ENCODE assay signal across 8 cellular contexts in the genomic region with DNA sequence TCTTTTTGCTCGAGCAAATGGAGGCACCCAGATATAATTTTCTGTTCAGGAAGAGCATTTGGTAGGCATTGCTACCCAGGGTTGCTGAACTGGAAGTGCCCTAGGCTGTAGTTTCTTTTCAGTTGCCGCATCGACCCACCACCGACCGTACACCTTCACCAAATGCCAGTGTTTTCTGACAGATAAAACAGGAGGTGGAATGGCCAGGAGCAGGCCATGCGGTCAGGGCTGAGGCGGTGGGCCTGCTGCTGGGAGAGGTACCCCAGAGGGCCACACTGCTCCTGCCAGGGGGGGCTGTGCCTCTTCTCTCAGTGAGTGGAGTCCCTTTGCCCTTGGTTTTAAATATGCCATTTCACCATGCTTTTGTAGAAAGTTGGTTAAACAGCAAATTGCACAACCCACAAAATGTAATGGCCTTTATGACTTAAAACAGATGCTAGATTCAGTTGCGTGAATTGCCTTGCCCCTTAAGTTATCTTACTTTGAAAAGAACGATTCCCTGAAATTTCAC. TPM values are rescaled to one million over a fixed set of nuclear protein-coding genes. Genes with fewer than 3 reads are reported as not detected.
DNase-seq lines count a peak whose midpoint lies in the region; ATAC-seq and TF ChIP-seq lines count a peak whose summit lies in the region.

No MANE protein-coding gene starts in this region.

- no peaks in the 10 kb centered on the region for H3K9me3 Mint-ChIP-seq in activated CD4-positive, alpha-beta T cell treated with anti-CD3 and anti-CD28 coated beads, Interleukin-2, amount 10 ng/mL, durations not matched to agents 7 days and 5 days
- no peaks in the 10 kb centered on the region for H3K9me3 Mint-ChIP-seq in type B pancreatic cell

- H3K27ac Mint-ChIP-seq in activated CD4-positive, alpha-beta T cell treated with anti-CD3 and anti-CD28 coated beads, Interleukin-2, amount 10 ng/mL, durations not matched to agents 7 days and 5 days: peak overlapping the region; percentile 95
- H3K27ac Mint-ChIP-seq in type B pancreatic cell: peak overlapping the region; percentile 27

- intact Hi-C loops in left lung (cut with DNase I): no loop called here

- no peaks in the 10 kb centered on the region for H3K27me3 ChIP-seq in left lung

- peaks cover 53% of the 10 kb centered on the region for H3K4me1 Mint-ChIP-seq in activated CD4-positive, alpha-beta T cell treated with anti-CD3 and anti-CD28 coated beads, Interleukin-2, amount 10 ng/mL, durations not matched to agents 7 days and 5 days
- peaks cover 70% of the 10 kb centered on the region for H3K4me1 Mint-ChIP-seq in type B pancreatic cell (ENCODE audit: unreplicated experiment)

- DNase-seq in activated CD4-positive, alpha-beta T cell treated with anti-CD3 and anti-CD28 coated beads, Interleukin-2, amount 10 ng/mL, durations not matched to agents 7 days and 5 days: peak; percentile 17
- no peak for DNase-seq in activated CD4-positive, alpha-beta T cell treated with anti-CD3 and anti-CD28 coated beads for 48 hours
- DNase-seq in left lung (no peak), type B pancreatic cell (ENCODE audit: extremely low spot score, unreplicated experiment) (no peak)
- DNase-seq in activated effector memory CD4-positive, alpha-beta T cell treated with anti-CD3 and anti-CD28 coated beads, Interleukin-2, amount 50 U/mL, for 16 hours: no peak
- DNase-seq in activated CD4-positive, CD25-positive, alpha-beta regulatory T cell (lab: John Stamatoyannopoulos, UW): no peak
- DNase-seq in effector CD8-positive, alpha-beta T cell (lab: John Stamatoyannopoulos, UW): no peak

- no peaks in the 10 kb centered on the region for H3K27me3 Mint-ChIP-seq in activated CD4-positive, alpha-beta T cell treated with anti-CD3 and anti-CD28 coated beads, Interleukin-2, amount 10 ng/mL, durations not matched to agents 7 days and 5 days
- no peaks in the 10 kb centered on the region for H3K27me3 Mint-ChIP-seq in type B pancreatic cell

- TF ChIP-seq CTCF in left lung (IDR thresholded peaks at IDR 0.05): no peak
- TF ChIP-seq CTCF in type B pancreatic cell (conservative IDR thresholded peaks at IDR 0.05): no peak

- H3K27ac ChIP-seq in angular gyrus (ENCODE audit: low read depth, low read length) (peak overlapping the region; percentile 37), left lung (peak overlapping the region; percentile 60 to 73)

- ATAC-seq in left lung: peak; percentile 13

- H3K4me3 ChIP-seq in left lung: peak overlapping the region; percentile 17 to 37

- POLR2A ChIA-PET in activated CD4-positive, alpha-beta T cell treated with anti-CD3 and anti-CD28 coated beads, Interleukin-2, amount 10 ng/mL, durations not matched to agents 7 days and 5 days (lab: Charles Lee): interaction anchor here (1.0 kb wide), 1 partner anchor 11 kb away, joined by 3 read pairs; no protein-coding TSS in a partner anchor

- H3K36me3 ChIP-seq in left lung: no peaks in the 10 kb centered on the region

- peaks cover 4% of the 10 kb centered on the region for H3K36me3 Mint-ChIP-seq in activated CD4-positive, alpha-beta T cell treated with anti-CD3 and anti-CD28 coated beads, Interleukin-2, amount 10 ng/mL, durations not matched to agents 7 days and 5 days (ENCODE audit: low read depth)
- H3K36me3 Mint-ChIP-seq in type B pancreatic cell: peaks cover under 1% of the 10 kb centered on the region

- peak overlapping the region; percentile 82 for H3K4me3 Mint-ChIP-seq in activated CD4-positive, alpha-beta T cell treated with anti-CD3 and anti-CD28 coated beads, Interleukin-2, amount 10 ng/mL, durations not matched to agents 7 days and 5 days
- H3K4me3 Mint-ChIP-seq in type B pancreatic cell: peak overlapping the region; percentile 71

- no peaks in the 10 kb centered on the region for H3K9me3 ChIP-seq in left lung

- H3K4me1 ChIP-seq in left lung: peaks cover 5 to 26% of the 10 kb centered on the region in 2 donors

- CTCF ChIA-PET in activated CD4-positive, alpha-beta T cell treated with anti-CD3 and anti-CD28 coated beads, Interleukin-2, amount 10 ng/mL, durations not matched to agents 7 days and 5 days (lab: Charles Lee): interaction anchor here (0.7 kb wide), 1 partner anchor 754 kb away, joined by 3 read pairs; no protein-coding TSS in a partner anchor

RNA-seq across cellular contexts. Expression of gene TSHZ1, which starts 36.5 kb away (rescaled TPM):
- 10 to 100 TPM; 22.0 to 23.6 TPM for total RNA-seq in activated CD4-positive, alpha-beta T cell treated with anti-CD3 and anti-CD28 coated beads, Interleukin-2, amount 10 ng/mL, durations not matched to agents 7 days and 5 days
- total RNA-seq in left lung: 10 to 100 TPM; 13.3 to 20.2 TPM
- total RNA-seq in type B pancreatic cell (ENCODE audit: low replicate concordance): 21.8 and 79.9 TPM in 2 replicates

RNA-seq across cellular contexts. Expression of gene PTGR3, which starts 38.2 kb away (rescaled TPM):
- total RNA-seq in activated CD4-positive, alpha-beta T cell treated with anti-CD3 and anti-CD28 coated beads, Interleukin-2, amount 10 ng/mL, durations not matched to agents 7 days and 5 days: 10 to 100 TPM; 35.8 to 38.6 TPM
- total RNA-seq in left lung (10 to 100 TPM; 25.7 to 30.4 TPM), type B pancreatic cell (ENCODE audit: low replicate concordance) (25.4 and 86.7 TPM in 2 replicates)
